Comparison of ENCODE assay signal across 27 cellular contexts in the genomic region with DNA sequence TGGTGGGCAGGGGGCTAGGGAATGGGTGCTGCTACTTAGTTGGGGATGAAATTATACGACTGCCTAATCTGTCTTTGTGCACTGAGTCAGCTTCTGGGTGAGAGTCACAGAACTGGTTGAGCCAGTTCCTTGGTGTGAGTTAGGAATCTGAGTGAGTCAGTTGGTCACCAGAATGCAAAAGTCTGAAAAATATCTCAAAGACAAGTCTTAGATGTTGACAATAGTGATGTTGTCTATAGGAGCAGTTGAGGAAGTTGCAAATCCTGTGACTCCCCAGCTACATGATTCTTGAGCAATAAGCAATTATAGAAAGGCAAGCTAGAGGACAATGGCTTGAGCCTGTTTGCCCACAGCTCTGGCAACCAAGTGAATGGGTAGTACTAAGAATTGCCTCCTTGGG.
DNase-seq lines count a peak whose midpoint lies in the region; TF ChIP-seq lines count a peak whose summit lies in the region.
"Had no signal": no experiment of that assay in that cellular context is flagged by ENCODE, and none has a peak within 500 bp of the region (broad histone marks: within the 10 kb centered on the region; RNA-seq: fewer than 3 reads in every experiment).

No MANE protein-coding gene starts in this region.

- DNase-seq in Caco-2, result peak; percentile 54 to 55
- peak; percentile 24 for DNase-seq in LoVo (ENCODE audit: low spot score)
- DNase-seq in MCF 10A (ENCODE audit: unreplicated experiment), result peak; percentile 20
- DNase-seq in kidney tubule cell (ENCODE audit: low spot score), result peak; percentile 85
- DNase-seq in activated naive CD8-positive, alpha-beta T cell treated with anti-CD3 and anti-CD28 coated beads for 36 hours, result no peak
- DNase-seq in activated T-cell treated with anti-CD3 and anti-CD28 coated beads for 4 hours, result no peak
- DNase-seq in activated CD4-positive, alpha-beta T cell treated with anti-CD3 and anti-CD28 coated beads, Interleukin-2, amount 50 U/mL, for 48 hours, result no peak
- no peak for DNase-seq in NCI-H510A (lab: John Stamatoyannopoulos, UW)
- DNase-seq: ACHN; activated CD4-positive, alpha-beta T cell treated with anti-CD3 and anti-CD28 coated beads, Interleukin-2, amount 10 ng/mL, durations not matched to agents 7 days and 5 days; activated CD8-positive, alpha-beta memory T cell treated with anti-CD3 and anti-CD28 coated beads, Interleukin-2, amount 50 U/mL, for 48 hours; activated effector memory CD4-positive, alpha-beta T cell treated with Interleukin-2 at 50 U/mL for 16 hours; activated naive CD8-positive, alpha-beta T cell treated with anti-CD3 and anti-CD28 coated beads, Interleukin-2, amount 50 U/mL, for 24 hours; GDM1; GOT3; KG1; mesenchymal stem cell; natural killer cell; NCI-H1048; NCI-H1930; NCI-H446; ovary; right lobe of liver; stimulated activated CD4-positive, alpha-beta T cell treated with anti-CD3 and anti-CD28 coated beads, Interleukin-15, amount 100 ng/mL, for 24 hours; T-helper 1 cell had no signal

- TF ChIP-seq CTCF in Caco-2 (IDR thresholded peaks at IDR 0.05; ENCODE audit: insufficient read depth in 1 of 2, low read depth in 1 of 2, low read length in 1 of 2, severe bottlenecking in 1 of 2, unreplicated experiment in 1 of 2), result no peak
- TF ChIP-seq CTCF in MCF 10A (IDR thresholded peaks at IDR 0.05; ENCODE audit: unreplicated experiment), result no peak

- H3K36me3 Mint-ChIP-seq in Caco-2 (ENCODE audit: insufficient read depth, unreplicated experiment) (peaks cover 7% of the 10 kb centered on the region), MCF 10A (ENCODE audit: insufficient read depth, unreplicated experiment) (no peaks in the 10 kb centered on the region)
- no peaks in the 10 kb centered on the region for H3K36me3 Mint-ChIP-seq in activated naive CD8-positive, alpha-beta T cell treated with anti-CD3 and anti-CD28 coated beads for 36 hours
- H3K36me3 Mint-ChIP-seq: natural killer cell had no signal

- H3K4me1 Mint-ChIP-seq in Caco-2 (ENCODE audit: low read depth, unreplicated experiment), result peaks cover 8% of the 10 kb centered on the region
- H3K4me1 Mint-ChIP-seq in MCF 10A (ENCODE audit: insufficient read depth, unreplicated experiment), result peaks cover 5% of the 10 kb centered on the region
- no peaks in the 10 kb centered on the region for H3K4me1 Mint-ChIP-seq in activated naive CD8-positive, alpha-beta T cell treated with anti-CD3 and anti-CD28 coated beads for 36 hours
- H3K4me1 Mint-ChIP-seq: activated CD4-positive, alpha-beta T cell treated with anti-CD3 and anti-CD28 coated beads, Interleukin-2, amount 10 ng/mL, durations not matched to agents 7 days and 5 days; activated naive CD8-positive, alpha-beta T cell treated with anti-CD3 and anti-CD28 coated beads, Interleukin-2, amount 50 U/mL, for 24 hours; natural killer cell had no signal

- POLR2A ChIA-PET in Caco-2 (lab: Charles Lee) (no interaction called here), MCF 10A (lab: Yijun Ruan, JAX) (no interaction called here)

- H3K9me3 ChIP-seq in Caco-2, result no peaks in the 10 kb centered on the region
- H3K9me3 ChIP-seq: ovary, right lobe of liver had no signal

- CTCF ChIA-PET in Caco-2 (lab: Charles Lee), result no interaction called here
- CTCF ChIA-PET in MCF 10A (lab: Yijun Ruan, JAX), result interaction anchor here (0.9 to 1.8 kb wide), 5 partner anchors 10 to 396 kb away, joined by 3 to 5 read pairs (median 3); no protein-coding TSS in a partner anchor

- H3K27ac Mint-ChIP-seq in Caco-2 (ENCODE audit: unreplicated experiment), result no peak overlapping the region
- peak overlapping the region; percentile 51 for H3K27ac Mint-ChIP-seq in MCF 10A (ENCODE audit: low read depth, unreplicated experiment)
- H3K27ac Mint-ChIP-seq in activated naive CD8-positive, alpha-beta T cell treated with anti-CD3 and anti-CD28 coated beads for 36 hours, result no peak overlapping the region
- H3K27ac Mint-ChIP-seq: activated CD4-positive, alpha-beta T cell treated with anti-CD3 and anti-CD28 coated beads, Interleukin-2, amount 10 ng/mL, durations not matched to agents 7 days and 5 days; activated naive CD8-positive, alpha-beta T cell treated with anti-CD3 and anti-CD28 coated beads, Interleukin-2, amount 50 U/mL, for 24 hours; natural killer cell had no signal

- intact Hi-C loops in Caco-2 (cut with micrococcal nuclease; ENCODE audit: unreplicated experiment), result no loop called here
- intact Hi-C loops in MCF 10A (cut with micrococcal nuclease), result no loop called here

- BruUV-seq in Caco-2 (replicated peaks; lab: Mats Ljungman, UMichigan) (no TSS peak), MCF 10A (replicated peaks; lab: Mats Ljungman, UMichigan) (no TSS peak)

- H3K9me3 Mint-ChIP-seq in Caco-2 (ENCODE audit: unreplicated experiment) (no peaks in the 10 kb centered on the region), MCF 10A (ENCODE audit: unreplicated experiment) (no peaks in the 10 kb centered on the region)
- H3K9me3 Mint-ChIP-seq in activated naive CD8-positive, alpha-beta T cell treated with anti-CD3 and anti-CD28 coated beads for 36 hours, result peaks cover 2% of the 10 kb centered on the region
- H3K9me3 Mint-ChIP-seq: activated CD4-positive, alpha-beta T cell treated with anti-CD3 and anti-CD28 coated beads, Interleukin-2, amount 10 ng/mL, durations not matched to agents 7 days and 5 days; activated naive CD8-positive, alpha-beta T cell treated with anti-CD3 and anti-CD28 coated beads, Interleukin-2, amount 50 U/mL, for 24 hours had no signal

- no peaks in the 10 kb centered on the region for H3K27me3 ChIP-seq in Caco-2 (replicated peaks; ENCODE audit: control insufficient read depth, insufficient read depth, low read length)
- H3K27me3 ChIP-seq: BLaER1 treated with 17β-estradiol and CSF1 and Interleukin-3, amounts not matched to agents 10 nM and 100 nM; ovary; right lobe of liver had no signal

- no peak overlapping the region for H3K4me3 ChIP-seq in Caco-2 (ENCODE audit: low read depth, low read length)
- H3K4me3 ChIP-seq: BLaER1 treated with 17β-estradiol and CSF1 and Interleukin-3, amounts not matched to agents 10 nM and 100 nM; coronary artery; ovary; right lobe of liver had no signal

- no peaks in the 10 kb centered on the region for H3K36me3 ChIP-seq in Caco-2 (ENCODE audit: control insufficient read depth, insufficient read depth, low read length)
- H3K36me3 ChIP-seq: BLaER1 treated with 17β-estradiol and CSF1 and Interleukin-3, amounts not matched to agents 10 nM and 100 nM; ovary; right lobe of liver had no signal

- H3K4me1 ChIP-seq in Caco-2, result peaks cover 12% of the 10 kb centered on the region
- H3K4me1 ChIP-seq: BLaER1 treated with 17β-estradiol and CSF1 and Interleukin-3, amounts not matched to agents 10 nM and 100 nM; right lobe of liver had no signal

- H3K27me3 Mint-ChIP-seq in Caco-2 (ENCODE audit: insufficient read depth, unreplicated experiment) (peaks cover 4% of the 10 kb centered on the region), MCF 10A (ENCODE audit: insufficient read depth, unreplicated experiment) (no peaks in the 10 kb centered on the region)
- H3K27me3 Mint-ChIP-seq in activated naive CD8-positive, alpha-beta T cell treated with anti-CD3 and anti-CD28 coated beads for 36 hours, result no peaks in the 10 kb centered on the region
- H3K27me3 Mint-ChIP-seq: activated CD4-positive, alpha-beta T cell treated with anti-CD3 and anti-CD28 coated beads, Interleukin-2, amount 10 ng/mL, durations not matched to agents 7 days and 5 days; activated naive CD8-positive, alpha-beta T cell treated with anti-CD3 and anti-CD28 coated beads, Interleukin-2, amount 50 U/mL, for 24 hours had no signal

- H3K4me3 Mint-ChIP-seq in Caco-2 (ENCODE audit: unreplicated experiment) (no peak overlapping the region), MCF 10A (ENCODE audit: unreplicated experiment) (no peak overlapping the region)
- no peak overlapping the region for H3K4me3 Mint-ChIP-seq in activated naive CD8-positive, alpha-beta T cell treated with anti-CD3 and anti-CD28 coated beads for 36 hours
- H3K4me3 Mint-ChIP-seq: activated CD4-positive, alpha-beta T cell treated with anti-CD3 and anti-CD28 coated beads, Interleukin-2, amount 10 ng/mL, durations not matched to agents 7 days and 5 days; activated naive CD8-positive, alpha-beta T cell treated with anti-CD3 and anti-CD28 coated beads, Interleukin-2, amount 50 U/mL, for 24 hours; natural killer cell had no signal

Comparison
In these comparisons a context has a peak if more than half of its experiments do, and no peak if none do; other contexts are left out.
1. DNase-seq: peak in Caco-2 (2 of 2), LoVo (single experiment), MCF 10A (single experiment) and kidney tubule cell (single experiment); none in activated naive CD8-positive, alpha-beta T cell treated with anti-CD3 and anti-CD28 coated beads for 36 hours (single experiment), activated T-cell treated with anti-CD3 and anti-CD28 coated beads for 4 hours (single experiment), activated CD4-positive, alpha-beta T cell treated with anti-CD3 and anti-CD28 coated beads, Interleukin-2, amount 50 U/mL, for 48 hours (0 of 2) and NCI-H510A (single experiment).